Comparison of ENCODE assay signal across 29 cellular contexts in the genomic region with DNA sequence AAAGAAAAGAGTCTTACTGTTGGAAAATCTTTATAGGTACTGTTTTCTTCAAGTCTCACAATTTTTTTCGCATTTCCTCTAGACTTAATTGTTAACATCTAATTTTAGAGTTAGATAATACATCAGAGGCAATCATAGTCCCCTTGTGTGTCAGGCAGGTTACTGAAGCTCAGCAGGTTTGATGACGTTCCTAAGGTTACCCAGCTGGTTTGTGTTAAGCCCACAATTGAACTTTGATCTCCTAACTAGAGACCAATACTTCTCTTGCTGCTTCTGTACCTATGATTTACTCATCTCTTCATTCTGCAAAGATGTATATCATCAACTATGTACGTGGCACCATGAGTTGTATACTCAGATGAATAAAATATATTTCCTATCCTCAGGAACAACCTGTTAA.
"Had no signal": no experiment of that assay in that cellular context is flagged by ENCODE, and none has a peak within 500 bp of the region (broad histone marks: within the 10 kb centered on the region; RNA-seq: fewer than 3 reads in every experiment).

No MANE protein-coding gene starts in this region.

- H3K27me3 Mint-ChIP-seq: activated CD4-positive, alpha-beta memory T cell treated with anti-CD3 and anti-CD28 coated beads, Interleukin-2, amount 10 ng/mL, durations not matched to agents 7 days and 5 days; activated naive CD4-positive, alpha-beta T cell treated with anti-CD3 and anti-CD28 coated beads, Interleukin-2, amount 10 ng/mL, durations not matched to agents 7 days and 5 days; activated naive CD8-positive, alpha-beta T cell treated with anti-CD3 and anti-CD28 coated beads, Interleukin-2, amount 10 ng/mL, durations not matched to agents 7 days and 5 days; activated T-cell treated with anti-CD3 and anti-CD28 coated beads, Interleukin-2, amount 50 U/mL, for 24 hours; naive B cell; stimulated activated naive CD8-positive, alpha-beta T cell treated with anti-CD3 and anti-CD28 coated beads, Interleukin-15, Interleukin-2, amounts not matched to agents 100 ng/mL and 50 ng/mL, for 24 hours had no signal

- H3K4me3 Mint-ChIP-seq: activated CD4-positive, alpha-beta memory T cell treated with anti-CD3 and anti-CD28 coated beads, Interleukin-2, amount 10 ng/mL, durations not matched to agents 7 days and 5 days; activated CD4-positive, alpha-beta T cell treated with anti-CD3 and anti-CD28 coated beads, Interleukin-2, amount 10 ng/mL, durations not matched to agents 24 days and 14 days; activated naive CD4-positive, alpha-beta T cell treated with anti-CD3 and anti-CD28 coated beads, Interleukin-2, amount 10 ng/mL, durations not matched to agents 7 days and 5 days; activated naive CD8-positive, alpha-beta T cell treated with anti-CD3 and anti-CD28 coated beads, Interleukin-2, amount 10 ng/mL, durations not matched to agents 7 days and 5 days; activated T-cell treated with anti-CD3 and anti-CD28 coated beads, Interleukin-2, amount 50 U/mL, for 24 hours; brain; naive B cell; nephron progenitor cell; stimulated activated effector memory CD8-positive, alpha-beta T cell treated with anti-CD3 and anti-CD28 coated beads, Interleukin-12 subunit alpha, Interleukin-12 subunit beta, amount 100 ng/mL, for 72 hours; stimulated activated naive CD8-positive, alpha-beta T cell treated with anti-CD3 and anti-CD28 coated beads, Interleukin-15, Interleukin-2, amounts not matched to agents 100 ng/mL and 50 ng/mL, for 24 hours had no signal

- DNase-seq: activated CD4-positive, alpha-beta memory T cell treated with anti-CD3 and anti-CD28 coated beads, Interleukin-2, amount 10 ng/mL, durations not matched to agents 7 days and 5 days; activated CD4-positive, alpha-beta T cell treated with anti-CD3 and anti-CD28 coated beads, Interleukin-2, amount 10 ng/mL, durations not matched to agents 24 days and 14 days; activated CD4-positive, CD25-positive, alpha-beta regulatory T cell treated with anti-CD3 and anti-CD28 coated beads, Interleukin-2, amount 50 U/mL, for 72 hours; activated CD8-positive, alpha-beta memory T cell treated with anti-CD3 and anti-CD28 coated beads, Interleukin-2, amount 50 U/mL, for 48 hours; activated gamma-delta T cell; activated naive CD4-positive, alpha-beta T cell treated with anti-CD3 and anti-CD28 coated beads, Interleukin-2, amount 10 ng/mL, durations not matched to agents 7 days and 5 days; activated naive CD8-positive, alpha-beta T cell treated with anti-CD3 and anti-CD28 coated beads, Interleukin-2, amount 10 ng/mL, durations not matched to agents 7 days and 5 days; activated T-cell treated with anti-CD3 and anti-CD28 coated beads, Interleukin-2, amount 50 U/mL, for 24 hours; cerebellar nuclear complex; dorsolateral prefrontal cortex; effector memory CD4-positive, alpha-beta T cell; islet precursor cell; left ventricle myocardium superior; naive B cell; nephron progenitor cell; stimulated activated CD4-positive, alpha-beta T cell treated with anti-CD3 and anti-CD28 coated beads, Interleukin-4, amount 100 ng/mL, for 24 hours; T1000 had no signal

- H3K4me1 Mint-ChIP-seq: nephron progenitor cell had no signal

- H3K4me1 ChIP-seq: ascending aorta, upper lobe of left lung, vagina had no signal

- H3K36me3 ChIP-seq: ascending aorta, cardiac muscle cell, neutrophil, thoracic aorta had no signal

- H3K36me3 Mint-ChIP-seq: activated naive CD4-positive, alpha-beta T cell treated with anti-CD3 and anti-CD28 coated beads, Interleukin-2, amount 10 ng/mL, durations not matched to agents 7 days and 5 days had no signal

- H3K9me3 Mint-ChIP-seq: activated CD4-positive, alpha-beta memory T cell treated with anti-CD3 and anti-CD28 coated beads, Interleukin-2, amount 10 ng/mL, durations not matched to agents 7 days and 5 days; activated CD4-positive, alpha-beta T cell treated with anti-CD3 and anti-CD28 coated beads, Interleukin-2, amount 10 ng/mL, durations not matched to agents 24 days and 14 days; activated naive CD4-positive, alpha-beta T cell treated with anti-CD3 and anti-CD28 coated beads, Interleukin-2, amount 10 ng/mL, durations not matched to agents 7 days and 5 days; activated naive CD8-positive, alpha-beta T cell treated with anti-CD3 and anti-CD28 coated beads, Interleukin-2, amount 10 ng/mL, durations not matched to agents 7 days and 5 days; activated T-cell treated with anti-CD3 and anti-CD28 coated beads, Interleukin-2, amount 50 U/mL, for 24 hours; brain; naive B cell; nephron progenitor cell; stimulated activated effector memory CD8-positive, alpha-beta T cell treated with anti-CD3 and anti-CD28 coated beads, Interleukin-12 subunit alpha, Interleukin-12 subunit beta, amount 100 ng/mL, for 72 hours; stimulated activated naive CD8-positive, alpha-beta T cell treated with anti-CD3 and anti-CD28 coated beads, Interleukin-15, Interleukin-2, amounts not matched to agents 100 ng/mL and 50 ng/mL, for 24 hours had no signal

- H3K27ac Mint-ChIP-seq: activated CD4-positive, alpha-beta memory T cell treated with anti-CD3 and anti-CD28 coated beads, Interleukin-2, amount 10 ng/mL, durations not matched to agents 7 days and 5 days; activated CD4-positive, alpha-beta T cell treated with anti-CD3 and anti-CD28 coated beads, Interleukin-2, amount 10 ng/mL, durations not matched to agents 24 days and 14 days; activated naive CD4-positive, alpha-beta T cell treated with anti-CD3 and anti-CD28 coated beads, Interleukin-2, amount 10 ng/mL, durations not matched to agents 7 days and 5 days; activated naive CD8-positive, alpha-beta T cell treated with anti-CD3 and anti-CD28 coated beads, Interleukin-2, amount 10 ng/mL, durations not matched to agents 7 days and 5 days; activated T-cell treated with anti-CD3 and anti-CD28 coated beads, Interleukin-2, amount 50 U/mL, for 24 hours; nephron progenitor cell; stimulated activated effector memory CD8-positive, alpha-beta T cell treated with anti-CD3 and anti-CD28 coated beads, Interleukin-12 subunit alpha, Interleukin-12 subunit beta, amount 100 ng/mL, for 72 hours; stimulated activated naive CD8-positive, alpha-beta T cell treated with anti-CD3 and anti-CD28 coated beads, Interleukin-15, Interleukin-2, amounts not matched to agents 100 ng/mL and 50 ng/mL, for 24 hours had no signal

- H3K27me3 ChIP-seq: ascending aorta, cardiac muscle cell, dorsolateral prefrontal cortex, neutrophil, upper lobe of left lung, vagina had no signal

- ATAC-seq: left ventricle myocardium superior; sciatic nerve; stimulated activated effector memory CD8-positive, alpha-beta T cell treated with anti-CD3 and anti-CD28 coated beads, Interleukin-12 subunit alpha, Interleukin-12 subunit beta, amount 100 ng/mL, for 72 hours had no signal

- H3K9me3 ChIP-seq: ascending aorta, neutrophil, thoracic aorta, upper lobe of left lung, vagina had no signal

- H3K4me3 ChIP-seq: ascending aorta, cardiac muscle cell, coronary artery, dorsolateral prefrontal cortex, skin epidermis, thoracic aorta, upper lobe of left lung, vagina had no signal

- H3K27ac ChIP-seq: ascending aorta, cardiac muscle cell, coronary artery, dorsolateral prefrontal cortex, neutrophil, skin epidermis, thoracic aorta, upper lobe of left lung, vagina had no signal
